In genomic region chr6:133916650-133917151, GRCh38 we compare ENCODE assay signal across 8 cellular contexts. TPM values are rescaled to one million over a fixed set of nuclear protein-coding genes. Genes with fewer than 3 reads are reported as not detected.
DNase-seq lines count a peak whose midpoint lies in the region; TF ChIP-seq lines count a peak whose summit lies in the region.

No MANE protein-coding gene starts in this region.

- DNase-seq in COLO829 (ENCODE audit: low spot score) (peak; percentile 63), GM20000 (ENCODE audit: low spot score) (peak; percentile 52), HT1080 (ENCODE audit: low read depth) (peak; percentile 87), NOMO-1 treated with DMSO at 0.1 percent for 48 hours (lab: John Stamatoyannopoulos, UW; ENCODE audit: unreplicated experiment) (peak; percentile 77), epidermal melanocyte (ENCODE audit: insufficient read length, low spot score) (peak; percentile 24), middle frontal gyrus (ENCODE audit: extremely low spot score, low spot score) (peak; percentile 79)
- DNase-seq in activated CD8-positive, alpha-beta memory T cell treated with anti-CD3 and anti-CD28 coated beads for 4 hours (ENCODE audit: low read depth in 2 of 2): peak; percentile 24 to 49
- DNase-seq in stimulated activated CD8-positive, alpha-beta memory T cell treated with anti-CD3 and anti-CD28 coated beads, Interleukin-4, amount 100 ng/mL, for 48 hours: peak; percentile 95

- TF ChIP-seq CTCF in GM20000 (IDR thresholded peaks at IDR 0.05; ENCODE audit: extremely low read depth, missing control alignments): peak; percentile 91

RNA-seq across cellular contexts. Expression of gene TCF21, which starts 27.8 kb away (rescaled TPM):
- total RNA-seq in HT1080 (2014; rRNA removed; shearing (Covaris generic)): 0.03 TPM in 1 of 2 replicates, not detected in the other
- polyA plus RNA-seq in HT1080 (2015; cell fraction: cytosol; rRNA removed): 0.07 TPM in 1 of 2 replicates, not detected in the other
- 0.05 and 0.15 TPM in 2 replicates for polyA plus RNA-seq in HT1080 (2015; cell fraction: nucleus; rRNA removed)

RNA-seq across cellular contexts. Expression of gene TBPL1, which starts 36.3 kb away (rescaled TPM):
- 47.4 and 63.3 TPM in 2 replicates for total RNA-seq in HT1080 (2014; rRNA removed; shearing (Covaris generic))
- polyA plus RNA-seq in HT1080 (2015; cell fraction: cytosol; rRNA removed): 54.9 and 62.5 TPM in 2 replicates
- 28.9 and 41.4 TPM in 2 replicates for polyA plus RNA-seq in HT1080 (2015; cell fraction: nucleus; rRNA removed)

Comparison
In these comparisons a context has a peak if more than half of its experiments do, and no peak if none do; other contexts are left out.
1. Peak in every context shown above with its lines: DNase-seq.
2. DNase-seq: peak in every context shown above with its lines; median percentile 95 in stimulated activated CD8-positive, alpha-beta memory T cell treated with anti-CD3 and anti-CD28 coated beads, Interleukin-4, amount 100 ng/mL, for 48 hours; 87 in HT1080; 79 in middle frontal gyrus; 77 in NOMO-1 treated with DMSO at 0.1 percent for 48 hours; 63 in COLO829; 52 in GM20000; 36 in activated CD8-positive, alpha-beta memory T cell treated with anti-CD3 and anti-CD28 coated beads for 4 hours; 24 in epidermal melanocyte.